Comparison of ENCODE assay signal across 21 cellular contexts in the genomic region with DNA sequence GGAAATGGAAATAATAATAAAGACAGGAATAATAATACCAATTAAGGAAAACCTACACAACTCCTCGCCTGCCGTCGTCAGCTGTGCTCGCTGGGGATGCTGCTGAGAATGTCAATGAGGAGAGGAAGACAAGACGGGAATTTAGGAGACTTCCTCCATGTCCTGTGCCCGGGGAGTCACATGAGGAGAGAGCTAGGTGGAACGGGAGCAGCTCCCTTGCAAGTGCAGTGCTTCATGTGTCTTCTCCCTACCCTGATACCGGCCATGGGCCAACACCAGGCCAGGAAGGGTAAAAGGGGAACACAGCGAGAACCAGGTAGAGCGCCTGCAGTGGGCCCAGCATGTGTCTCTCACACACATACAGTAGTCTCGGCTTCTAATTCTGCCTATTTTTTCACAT.
"Had no signal": no experiment of that assay in that cellular context is flagged by ENCODE, and none has a peak within 500 bp of the region (broad histone marks: within the 10 kb centered on the region; RNA-seq: fewer than 3 reads in every experiment).

No MANE protein-coding gene starts in this region.

- H3K27ac Mint-ChIP-seq: activated CD8-positive, alpha-beta memory T cell treated with anti-CD3 and anti-CD28 coated beads, Interleukin-2, amount 10 ng/mL, durations not matched to agents 7 days and 5 days; activated naive CD8-positive, alpha-beta T cell treated with anti-CD3 and anti-CD28 coated beads, Interleukin-2, amount 10 ng/mL, durations not matched to agents 7 days and 5 days; activated T-cell treated with anti-CD3 and anti-CD28 coated beads, Interleukin-2, amount 50 U/mL, for 24 hours; activated T-helper 2 cell treated with anti-CD3 and anti-CD28 coated beads, Interferon-gamma antibody, Interleukin-2, Interleukin-4, amounts not matched to agents 10 μg/mL and 5 μg/mL and 100 μg/mL, durations not matched to agents 14 hours and 24 hours and 36 hours; T-helper 2 cell treated with Interferon-gamma antibody and Interleukin-4, amounts not matched to agents 5 μg/mL and 100 μg/mL, for 36 hours had no signal

- H3K9me3 ChIP-seq: adrenal gland, Peyer's patch, SJCRH30, SK-N-SH had no signal

- DNase-seq: activated CD4-positive, alpha-beta T cell treated with anti-CD3 and anti-CD28 coated beads for 48 hours; activated CD4-positive, alpha-beta T cell treated with anti-CD3 and anti-CD28 coated beads, Interleukin-2, amount 50 U/mL, for 4 hours; activated CD4-positive, CD25-positive, alpha-beta regulatory T cell treated with anti-CD3 and anti-CD28 coated beads, Interleukin-2, amount 50 U/mL, for 72 hours; activated CD8-positive, alpha-beta memory T cell treated with anti-CD3 and anti-CD28 coated beads, Interleukin-2, amount 10 ng/mL, durations not matched to agents 7 days and 5 days; activated naive CD4-positive, alpha-beta T cell treated with anti-CD3 and anti-CD28 coated beads, Interleukin-2, amount 50 U/mL, for 16 hours; activated naive CD8-positive, alpha-beta T cell treated with anti-CD3 and anti-CD28 coated beads, Interleukin-2, amount 10 ng/mL, durations not matched to agents 7 days and 5 days; activated T-cell treated with anti-CD3 and anti-CD28 coated beads, Interleukin-2, amount 50 U/mL, for 24 hours; adrenal gland; MM.1S; NCI-H1105; NCI-H1694 treated with DMSO at 0.1 percent for 48 hours; NCI-H2029 treated with DMSO at 0.1 percent for 48 hours; NCI-H510A treated with DMSO at 0.1 percent for 48 hours; Peyer's patch; Right ventricle myocardium superior; SJCRH30; SK-N-SH; T-helper 1 cell had no signal

- H3K4me1 ChIP-seq: Peyer's patch had no signal

- H3K27me3 Mint-ChIP-seq: activated CD8-positive, alpha-beta memory T cell treated with anti-CD3 and anti-CD28 coated beads, Interleukin-2, amount 10 ng/mL, durations not matched to agents 7 days and 5 days; activated naive CD8-positive, alpha-beta T cell treated with anti-CD3 and anti-CD28 coated beads, Interleukin-2, amount 10 ng/mL, durations not matched to agents 7 days and 5 days; activated T-cell treated with anti-CD3 and anti-CD28 coated beads, Interleukin-2, amount 50 U/mL, for 24 hours had no signal

- ATAC-seq: activated CD8-positive, alpha-beta memory T cell treated with anti-CD3 and anti-CD28 coated beads, Interleukin-2, amount 10 ng/mL, durations not matched to agents 7 days and 5 days had no signal

- H3K36me3 ChIP-seq: adrenal gland, Peyer's patch, SJCRH30 had no signal

- H3K27me3 ChIP-seq: adrenal gland, Peyer's patch, SJCRH30 had no signal

- H3K4me3 ChIP-seq: adrenal gland, Peyer's patch, SJCRH30 had no signal

- H3K4me3 Mint-ChIP-seq: activated CD8-positive, alpha-beta memory T cell treated with anti-CD3 and anti-CD28 coated beads, Interleukin-2, amount 10 ng/mL, durations not matched to agents 7 days and 5 days; activated naive CD8-positive, alpha-beta T cell treated with anti-CD3 and anti-CD28 coated beads, Interleukin-2, amount 10 ng/mL, durations not matched to agents 7 days and 5 days; activated T-cell treated with anti-CD3 and anti-CD28 coated beads, Interleukin-2, amount 50 U/mL, for 24 hours; T-helper 2 cell treated with Interferon-gamma antibody and Interleukin-4, amounts not matched to agents 5 μg/mL and 100 μg/mL, for 36 hours had no signal

- H3K27ac ChIP-seq: adrenal gland, Peyer's patch, RWPE1, SJCRH30 had no signal
